In the genomic region with DNA sequence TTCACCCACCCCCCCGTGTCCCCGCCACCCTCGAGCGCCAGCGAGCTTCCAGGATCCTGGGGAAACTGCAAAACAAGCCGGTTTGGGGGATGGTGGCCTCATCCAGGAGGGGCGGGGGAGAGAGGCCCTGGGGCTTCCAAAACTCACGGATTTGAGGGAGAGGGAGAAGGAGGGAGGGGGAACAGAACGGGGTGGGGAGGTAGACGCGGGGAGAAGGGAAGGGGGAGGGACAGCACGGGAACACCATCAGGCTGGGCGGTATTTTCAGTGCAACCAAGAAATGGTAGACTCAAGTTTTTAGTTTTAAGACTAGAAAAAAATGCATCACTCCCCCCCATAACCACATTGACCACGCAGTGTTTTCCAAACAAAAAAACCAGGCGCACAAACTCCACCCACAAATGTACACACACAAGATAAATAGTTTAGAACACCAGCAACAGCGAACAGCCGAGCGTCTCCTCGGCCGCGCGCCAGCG, we compare ENCODE assay signal across 6 cellular contexts. TPM values are rescaled to one million over a fixed set of nuclear protein-coding genes. Genes with fewer than 3 reads are reported as not detected.
DNase-seq lines count a peak whose midpoint lies in the region; ATAC-seq, FAIRE-seq and TF ChIP-seq lines count a peak whose summit lies in the region.

No MANE protein-coding gene starts in this region.

- H3K14ac ChIP-seq in IMR-90 (replicated peaks; ENCODE audit: low read depth, low read length), result no peak overlapping the region
- H3K14ac ChIP-seq in neuronal stem cell (ENCODE audit: low read length), result no peak overlapping the region

- H2BK5ac ChIP-seq in IMR-90 (ENCODE audit: low read depth, low read length, poor library complexity, severe bottlenecking), result no peak overlapping the region
- peak overlapping the region; percentile 54 for H2BK5ac ChIP-seq in neuronal stem cell (ENCODE audit: low read length)

- BruUV-seq in IMR-90 (replicated peaks; lab: Mats Ljungman, UMichigan), result no TSS peak

- no peak overlapping the region for H3K18ac ChIP-seq in IMR-90 (ENCODE audit: low read depth, low read length)
- peak overlapping the region; percentile 93 for H3K18ac ChIP-seq in neuronal stem cell (ENCODE audit: low read length)

- DNase-seq in IMR-90 (peak; percentile 20), bronchial epithelial cell (ENCODE audit: low read depth) (no peak), neuronal stem cell (ENCODE audit: low spot score) (peak; percentile 70), NCI-H187 treated with DMSO at 0.1 percent for 48 hours (lab: John Stamatoyannopoulos, UW) (no peak)

- H3K9me1 ChIP-seq in IMR-90 (ENCODE audit: insufficient read depth, low read length), result no peaks in the 10 kb centered on the region

- peaks cover 3% of the 10 kb centered on the region for H3K4me1 ChIP-seq in IMR-90 (ENCODE audit: control insufficient read depth, insufficient read depth, low read length)
- peaks cover 51 to 53% of the 10 kb centered on the region in 2 donors for H3K4me1 ChIP-seq in neuronal stem cell (ENCODE audit: control insufficient read depth in 2 of 2, insufficient read depth in 1 of 2, low read depth in 1 of 2, low read length in 2 of 2)

- H2BK12ac ChIP-seq in neuronal stem cell (ENCODE audit: low read length), result no peak overlapping the region

- peaks cover 4% of the 10 kb centered on the region; the same call in 1 of the 2 replicates for H4K20me1 ChIP-seq in IMR-90 (ENCODE audit: insufficient read depth, low read length)

- H4K8ac ChIP-seq in IMR-90 (ENCODE audit: low read depth in 2 of 2, low read length in 2 of 2) (no peak overlapping the region), neuronal stem cell (ENCODE audit: low read depth, low read length) (no peak overlapping the region)

- no peak overlapping the region for H4K5ac ChIP-seq in IMR-90 (ENCODE audit: low read depth, low read length)

- 0% methylated on average over 13 of the region's 23 CpGs; no CpG with 5 or more reads in 1 of the 2 experiments for WGBS in IMR-90 (ENCODE audit: extremely low coverage in 2 of 2, insufficient read length in 1 of 2), 2 experiments
- no CpG with 5 or more reads among the region's 23 CpGs for WGBS in neuronal stem cell (ENCODE audit: extremely low coverage in 2 of 2, insufficient read length in 2 of 2, insufficient replicate concordance in 1 of 2), 2 donors

- H2BK15ac ChIP-seq in IMR-90 (ENCODE audit: low read depth, low read length) (no peak overlapping the region), neuronal stem cell (ENCODE audit: low read length) (no peak overlapping the region)

- dilution Hi-C loops in IMR-90 (cut with HindIII; ENCODE audit: low sequenced_read_pairs, unreplicated experiment), result no loop called here

- TF ChIP-seq RAD21 in IMR-90 (IDR thresholded peaks at IDR 0.05; ENCODE audit: low read length), result no peak

- H3K9ac ChIP-seq in IMR-90 (ENCODE audit: low read depth, low read length), result no peak overlapping the region
- H3K9ac ChIP-seq in neuronal stem cell (ENCODE audit: low read depth, low read length, poor library complexity), result no peak overlapping the region

- H3K23ac ChIP-seq in IMR-90 (ENCODE audit: low read depth, low read length), result no peak overlapping the region
- H3K23ac ChIP-seq in neuronal stem cell (ENCODE audit: low read depth, low read length, poor library complexity), result no peak overlapping the region

- no peak overlapping the region for H3K56ac ChIP-seq in IMR-90 (ENCODE audit: extremely low read depth, insufficient read depth, low read length)

- H3K36me3 ChIP-seq in IMR-90 (ENCODE audit: control insufficient read depth, insufficient read depth, low read length), result no peaks in the 10 kb centered on the region
- no peaks in the 10 kb centered on the region for H3K36me3 ChIP-seq in bronchial epithelial cell (ENCODE audit: control insufficient read depth, insufficient read depth, low read length)
- H3K36me3 ChIP-seq in neuronal stem cell (replicated peaks in 1 of 2; ENCODE audit: control insufficient read depth in 2 of 2, insufficient read depth in 2 of 2, low read length in 2 of 2), result peaks cover 5 to 14% of the 10 kb centered on the region in 2 donors

- intact Hi-C loops in IMR-90 (cut with micrococcal nuclease), result loop anchor here (2.0 kb wide), 1 partner anchor 106 kb away; no protein-coding TSS in a partner anchor

- POLR2A ChIA-PET in IMR-90 (lab: Charles Lee; ENCODE audit: unreplicated experiment), result no interaction called here

- H3K27ac ChIP-seq in IMR-90 (ENCODE audit: insufficient read depth, low read length) (no peak overlapping the region), neuronal stem cell (replicated peaks; ENCODE audit: low read length) (peak overlapping the region; percentile 91)

- H3K4me2 ChIP-seq in IMR-90 (ENCODE audit: low read depth, low read length) (peak overlapping the region; percentile 96), neuronal stem cell (ENCODE audit: insufficient read depth, low read length, poor library complexity, severe bottlenecking) (peak overlapping the region; percentile 61)

- no peaks in the 10 kb centered on the region for H3K79me1 ChIP-seq in IMR-90 (ENCODE audit: low read depth in 1 of 2, low read length in 2 of 2)
- H3K79me1 ChIP-seq in neuronal stem cell (ENCODE audit: low read depth, low read length), result peaks cover 6% of the 10 kb centered on the region

- H3K4ac ChIP-seq in IMR-90 (ENCODE audit: low read depth, low read length) (no peak overlapping the region), neuronal stem cell (ENCODE audit: low read length) (no peak overlapping the region)

- H2AK9ac ChIP-seq in IMR-90 (replicated peaks; ENCODE audit: low read depth, low read length, poor library complexity), result peak overlapping the region; percentile 37

- ATAC-seq in IMR-90 (ENCODE audit: low read depth) (no peak), HG03469 (IDR thresholded peaks at IDR 0.05; ENCODE audit: unreplicated experiment) (no peak), HG03571 (IDR thresholded peaks at IDR 0.05; ENCODE audit: unreplicated experiment) (no peak)

- in situ Hi-C loops in IMR-90 (cut with MboI; ENCODE audit: low sequenced_read_pairs), result no loop called here

- no peak overlapping the region for H2BK20ac ChIP-seq in IMR-90 (ENCODE audit: low read depth, low read length)

- FAIRE-seq in bronchial epithelial cell (lab: Jason Lieb, UNC), result no peak

- peaks cover 33% of the 10 kb centered on the region for H3K27me3 ChIP-seq in IMR-90 (ENCODE audit: control insufficient read depth, insufficient read depth, low read length)
- H3K27me3 ChIP-seq in bronchial epithelial cell (ENCODE audit: control insufficient read depth, insufficient read depth, low read length), result no peaks in the 10 kb centered on the region
- H3K27me3 ChIP-seq in neuronal stem cell (ENCODE audit: control insufficient read depth in 3 of 3, insufficient read depth in 3 of 3, low read depth in 1 of 3, low read length in 3 of 3), result peaks cover 0 to 10% (median 3%) of the 10 kb centered on the region in 3 experiments

- H4K91ac ChIP-seq in IMR-90 (ENCODE audit: insufficient read depth, low read depth, low read length) (no peak overlapping the region), neuronal stem cell (ENCODE audit: low read depth, low read length, poor library complexity) (no peak overlapping the region)

- no peaks in the 10 kb centered on the region for H3K9me3 ChIP-seq in IMR-90 (ENCODE audit: control insufficient read depth, insufficient read depth, low read length)
- no peaks in the 10 kb centered on the region for H3K9me3 ChIP-seq in neuronal stem cell (replicated peaks in 1 of 2; ENCODE audit: control insufficient read depth in 2 of 2, insufficient read depth in 1 of 2, low read depth in 1 of 2, low read length in 2 of 2)

- H3K4me3 ChIP-seq in IMR-90 (ENCODE audit: insufficient read depth, low read depth, low read length) (peak overlapping the region; percentile 56), bronchial epithelial cell (ENCODE audit: low read depth, low read length) (peak overlapping the region; percentile 75), neuronal stem cell (ENCODE audit: low read length in 2 of 2) (peak overlapping the region; percentile 93 to 95)

- TF ChIP-seq CTCF in IMR-90 (conservative IDR thresholded peaks at IDR 0.05; ENCODE audit: low read depth, low read length), result no peak
- TF ChIP-seq CTCF in bronchial epithelial cell (IDR thresholded peaks at IDR 0.05; ENCODE audit: insufficient read depth, low read length, severe bottlenecking), result no peak

- CTCF ChIA-PET in IMR-90 (lab: Yijun Ruan, JAX), result no interaction called here

- no peak for TF ChIP-seq POLR2A in IMR-90 (IDR thresholded peaks at IDR 0.05; ENCODE audit: low read depth, low read length)

- H2AFZ ChIP-seq in IMR-90 (replicated peaks; ENCODE audit: low read length, poor library complexity) (peak overlapping the region; percentile 91), neuronal stem cell (ENCODE audit: low read length) (peak overlapping the region; percentile 65)

- H2AK5ac ChIP-seq in IMR-90 (ENCODE audit: low read depth, low read length), result no peak overlapping the region
- peak overlapping the region; percentile 20 for H2AK5ac ChIP-seq in neuronal stem cell (ENCODE audit: low read depth, low read length)

- no peak overlapping the region for H2BK120ac ChIP-seq in IMR-90 (ENCODE audit: low read depth, low read length)
- no peak overlapping the region for H2BK120ac ChIP-seq in neuronal stem cell (ENCODE audit: low read depth, low read length)

RNA-seq across cellular contexts. Expression of gene NRARP, which starts 1.4 kb away (rescaled TPM):
- total RNA-seq in IMR-90 (2012; rRNA removed), result not detected in 2 replicates
- polyA plus RNA-seq in IMR-90 (2012; rRNA removed), result 0.15 and 0.39 TPM in 2 replicates
- polyA plus RNA-seq in IMR-90 (2012; cell fraction: cytosol; rRNA removed), result 0.37 and 1.8 TPM in 2 replicates
- polyA plus RNA-seq in IMR-90 (2012; cell fraction: nucleus; rRNA removed; ENCODE audit: low replicate concordance), result 2.9 and 4.1 TPM in 2 replicates
- 3.4 and 14.5 TPM in 2 replicates for total RNA-seq in bronchial epithelial cell
- polyA plus RNA-seq in neuronal stem cell (2013, experiment 1 of 2), result 51.2 TPM
- polyA plus RNA-seq in neuronal stem cell (2013, experiment 2 of 2), result 51.6 TPM

RNA-seq across cellular contexts. Expression of gene TOR4A, which starts 23.1 kb away (rescaled TPM):
- total RNA-seq in IMR-90 (2012; rRNA removed), result 9.7 and 11.4 TPM in 2 replicates
- 22.9 and 28.4 TPM in 2 replicates for polyA plus RNA-seq in IMR-90 (2012; rRNA removed)
- polyA plus RNA-seq in IMR-90 (2012; cell fraction: cytosol; rRNA removed), result 17.3 and 37.9 TPM in 2 replicates
- polyA plus RNA-seq in IMR-90 (2012; cell fraction: nucleus; rRNA removed; ENCODE audit: low replicate concordance), result 14.3 and 42.3 TPM in 2 replicates
- 18.7 and 25.0 TPM in 2 replicates for total RNA-seq in bronchial epithelial cell
- polyA plus RNA-seq in neuronal stem cell (2013, experiment 1 of 2), result 3.1 TPM
- polyA plus RNA-seq in neuronal stem cell (2013, experiment 2 of 2), result 3.0 TPM

RNA-seq across cellular contexts. Expression of gene NELFB, which starts 45.5 kb away (rescaled TPM):
- total RNA-seq in IMR-90 (2012; rRNA removed) (36.7 and 36.9 TPM in 2 replicates), bronchial epithelial cell (59.8 and 67.9 TPM in 2 replicates)
- polyA plus RNA-seq in IMR-90 (2012; rRNA removed), result 65.1 and 66.0 TPM in 2 replicates
- polyA plus RNA-seq in IMR-90 (2012; cell fraction: cytosol; rRNA removed), result 38.5 and 59.2 TPM in 2 replicates
- polyA plus RNA-seq in IMR-90 (2012; cell fraction: nucleus; rRNA removed; ENCODE audit: low replicate concordance), result 43.4 and 76.9 TPM in 2 replicates
- polyA plus RNA-seq in neuronal stem cell (2013, experiment 1 of 2), result 45.7 TPM
- polyA plus RNA-seq in neuronal stem cell (2013, experiment 2 of 2), result 46.2 TPM

RNA-seq across cellular contexts. Expression of gene STPG3, which starts 49.6 kb away (rescaled TPM):
- total RNA-seq in IMR-90 (2012; rRNA removed), result not detected in 2 replicates
- not detected in 2 replicates for polyA plus RNA-seq in IMR-90 (2012; rRNA removed)
- not detected in 2 replicates for polyA plus RNA-seq in IMR-90 (2012; cell fraction: cytosol; rRNA removed)
- polyA plus RNA-seq in IMR-90 (2012; cell fraction: nucleus; rRNA removed; ENCODE audit: low replicate concordance), result 0.09 TPM in 1 of 2 replicates, not detected in the other
- not detected in 2 replicates for total RNA-seq in bronchial epithelial cell
- polyA plus RNA-seq in neuronal stem cell (2013, experiment 1 of 2), result 0.07 TPM
- not detected for polyA plus RNA-seq in neuronal stem cell (2013, experiment 2 of 2)

RNA-seq across cellular contexts. Expression of gene TUBB4B, which starts 59.6 kb away (rescaled TPM):
- total RNA-seq in IMR-90 (2012; rRNA removed), result 236 and 237 TPM in 2 replicates
- polyA plus RNA-seq in IMR-90 (2012; rRNA removed), result 529 and 613 TPM in 2 replicates
- polyA plus RNA-seq in IMR-90 (2012; cell fraction: cytosol; rRNA removed), result 396 and 719 TPM in 2 replicates
- 295 and 529 TPM in 2 replicates for polyA plus RNA-seq in IMR-90 (2012; cell fraction: nucleus; rRNA removed; ENCODE audit: low replicate concordance)
- total RNA-seq in bronchial epithelial cell, result 82.7 and 193 TPM in 2 replicates
- polyA plus RNA-seq in neuronal stem cell (2013, experiment 1 of 2), result 358 TPM
- 354 TPM for polyA plus RNA-seq in neuronal stem cell (2013, experiment 2 of 2)

Comparison
In these comparisons a context has a peak if more than half of its experiments do, and no peak if none do; other contexts are left out.
1. DNase-seq: peak in IMR-90 (single experiment) and neuronal stem cell (single experiment); none in bronchial epithelial cell (single experiment) and NCI-H187 treated with DMSO at 0.1 percent for 48 hours (single experiment).
2. Peak in every context shown above with its lines, with median percentiles within 50 percentile points of each other: H3K4me3 ChIP-seq.